ENCODE assay signal across 8 cellular contexts in the genomic region with DNA sequence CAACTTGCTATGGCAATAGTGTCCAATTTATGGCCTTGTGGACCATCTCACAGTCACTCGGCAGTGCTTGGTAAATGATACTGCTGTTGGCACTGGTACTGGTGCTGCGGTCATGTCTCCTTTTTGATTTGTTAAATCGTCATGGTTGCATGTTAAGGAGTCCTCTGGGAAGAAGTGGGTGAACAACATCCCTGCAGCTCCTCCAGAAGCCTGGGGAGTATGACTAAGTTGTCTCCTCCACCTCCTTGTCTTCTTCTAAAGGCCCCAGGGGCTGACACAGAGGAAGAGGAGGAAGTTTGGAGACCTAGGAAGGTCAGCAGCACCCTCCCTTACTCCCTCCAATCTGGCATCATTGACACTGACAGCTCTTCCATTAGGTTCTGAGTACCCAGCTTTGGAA. TPM values are rescaled to one million over a fixed set of nuclear protein-coding genes. Genes with fewer than 3 reads are reported as not detected.
DNase-seq lines count a peak whose midpoint lies in the region; ATAC-seq and TF ChIP-seq lines count a peak whose summit lies in the region.

No MANE protein-coding gene starts in this region.

- H3K79me1 ChIP-seq in trophoblast cell (ENCODE audit: low read length) = peaks cover 44% of the 10 kb centered on the region

- 26 to 44% methylated on average over 3 of the region's 3 CpGs for WGBS in esophagus, 2 donors
- WGBS in trophoblast cell (ENCODE audit: extremely low coverage, insufficient coverage, insufficient read length) = no CpG with 5 or more reads among the region's 3 CpGs

- H3K79me2 ChIP-seq in DND-41 (ENCODE audit: insufficient read depth, low read length) (peaks cover 100% of the 10 kb centered on the region), trophoblast cell (ENCODE audit: control insufficient read depth, insufficient read depth, low read length, poor library complexity) (peaks cover 37% of the 10 kb centered on the region)

- peak overlapping the region; percentile 99 for H2BK120ac ChIP-seq in trophoblast cell (ENCODE audit: insufficient read depth, low read length, poor library complexity)

- peaks cover 45% of the 10 kb centered on the region for H3K4me1 ChIP-seq in DND-41 (ENCODE audit: insufficient read depth, low read length)
- peaks cover 31 to 58% of the 10 kb centered on the region in 2 donors for H3K4me1 ChIP-seq in esophagus (ENCODE audit: control insufficient read depth in 2 of 2, insufficient read depth in 2 of 2, low read length in 1 of 2)
- peaks cover 61 to 63% of the 10 kb centered on the region in 2 experiments for H3K4me1 ChIP-seq in trophoblast cell (ENCODE audit: control insufficient read depth in 1 of 2, insufficient read depth in 2 of 2, low read length in 2 of 2)

- peak overlapping the region; percentile 94 for H2BK5ac ChIP-seq in trophoblast cell (ENCODE audit: low read depth, low read length, poor library complexity)

- peak overlapping the region; percentile 39 for H4K8ac ChIP-seq in trophoblast cell (ENCODE audit: low read depth, low read length)

- H3K4me2 ChIP-seq in DND-41 (ENCODE audit: insufficient read depth, low read length) (peak overlapping the region; percentile 52), trophoblast cell (ENCODE audit: low read length) (peak overlapping the region; percentile 55)

- ATAC-seq in DND-41 (ENCODE audit: insufficient read depth, low read depth) = no peak

- H3K27me3 ChIP-seq in DND-41 (ENCODE audit: insufficient read depth, low read length, poor library complexity) (no peaks in the 10 kb centered on the region), esophagus (ENCODE audit: control insufficient read depth in 1 of 2, insufficient read depth in 2 of 2, low read length in 2 of 2) (no peaks in the 10 kb centered on the region), trophoblast cell (ENCODE audit: insufficient read depth, low read length) (no peaks in the 10 kb centered on the region)

- peak overlapping the region; percentile 53 for H2BK12ac ChIP-seq in trophoblast cell (ENCODE audit: low read length)

- no peak overlapping the region for H2AFZ ChIP-seq in DND-41 (ENCODE audit: low read depth, low read length)
- peak overlapping the region; percentile 35 for H2AFZ ChIP-seq in trophoblast cell (ENCODE audit: insufficient read depth, low read length, poor library complexity)

- peak overlapping the region; percentile 66 for H3K27ac ChIP-seq in DND-41 (ENCODE audit: low read length)
- H3K27ac ChIP-seq in esophagus (ENCODE audit: low read depth in 2 of 2, low read length in 1 of 2) = peak overlapping the region; percentile 92 to 99
- H3K27ac ChIP-seq in trophoblast cell (ENCODE audit: low read depth, low read length) = peak overlapping the region; percentile 97

- peak overlapping the region; percentile 38 for H3K9ac ChIP-seq in DND-41 (ENCODE audit: low read depth, low read length)
- H3K9ac ChIP-seq in trophoblast cell (ENCODE audit: low read length) = no peak overlapping the region

- TF ChIP-seq CTCF in DND-41 (IDR thresholded peaks at IDR 0.05; ENCODE audit: borderline replicate concordance, extremely low read depth, low read length, poor library complexity, severe bottlenecking) (no peak), GM20000 (IDR thresholded peaks at IDR 0.05; ENCODE audit: extremely low read depth, missing control alignments) (no peak)

- peak overlapping the region; percentile 41 for H3K18ac ChIP-seq in trophoblast cell (ENCODE audit: low read length)

- no peak for DNase-seq in DND-41
- DNase-seq in RPMI7951 (ENCODE audit: low read depth) = peak; percentile 92
- peak in 1 of 2 donors; percentile 64 for DNase-seq in trophoblast cell
- DNase-seq in GM20000 (ENCODE audit: low spot score) = no peak
- no peak for DNase-seq in NCI-H524 (lab: John Stamatoyannopoulos, UW)
- DNase-seq in SHP77 treated with DMSO at 0.1 percent for 48 hours (lab: John Stamatoyannopoulos, UW) = no peak
- no peak for DNase-seq in pons (ENCODE audit: low spot score)

- no peaks in the 10 kb centered on the region for H3K9me3 ChIP-seq in DND-41 (ENCODE audit: insufficient read depth, low read length, severe bottlenecking)
- H3K9me3 ChIP-seq in esophagus (ENCODE audit: control insufficient read depth in 2 of 2, insufficient read depth in 1 of 2, low read depth in 1 of 2, low read length in 1 of 2) = no peaks in the 10 kb centered on the region
- no peaks in the 10 kb centered on the region for H3K9me3 ChIP-seq in trophoblast cell (ENCODE audit: insufficient read depth, low read depth, low read length)

- H3K4me3 ChIP-seq in DND-41 (ENCODE audit: low read depth in 1 of 2, low read length in 2 of 2) (no peak overlapping the region), esophagus (ENCODE audit: low read depth in 1 of 2, low read length in 2 of 2) (no peak overlapping the region), trophoblast cell (ENCODE audit: low read depth, low read length) (no peak overlapping the region)

- peak overlapping the region; percentile 67 for H3K4ac ChIP-seq in trophoblast cell (ENCODE audit: low read depth, low read length)

- H2AK5ac ChIP-seq in trophoblast cell (ENCODE audit: low read length) = peak overlapping the region; percentile 85

- peak overlapping the region; percentile 98 for H4K91ac ChIP-seq in trophoblast cell (ENCODE audit: low read depth, low read length)

- no peak overlapping the region for H3K23ac ChIP-seq in trophoblast cell (ENCODE audit: low read length)

- peaks cover 97% of the 10 kb centered on the region for H4K20me1 ChIP-seq in DND-41 (ENCODE audit: insufficient read depth, low read length)

- H4K12ac ChIP-seq in trophoblast cell (ENCODE audit: low read depth, low read length) = peak overlapping the region; percentile 2

- H3K36me3 ChIP-seq in DND-41 (ENCODE audit: insufficient read depth, low read length) (peaks cover 11% of the 10 kb centered on the region), esophagus (ENCODE audit: control insufficient read depth in 2 of 2, insufficient read depth in 2 of 2, low read length in 1 of 2) (peaks cover 2 to 15% of the 10 kb centered on the region in 2 donors), trophoblast cell (ENCODE audit: control insufficient read depth in 1 of 2, insufficient read depth in 2 of 2, low read length in 2 of 2) (peaks cover 3 to 8% of the 10 kb centered on the region in 2 experiments)

- peak overlapping the region; percentile 82 for H3K14ac ChIP-seq in trophoblast cell (ENCODE audit: low read length)

RNA-seq across cellular contexts. Expression of a gene that starts 8.5 kb away (rescaled TPM):
- total RNA-seq in RPMI7951 (2014; rRNA removed; shearing (Covaris generic)) = 3.9 and 4.0 TPM in 2 replicates
- 10 to 100 TPM; 34.0 to 34.5 TPM for polyA plus RNA-seq in esophagus
- 15.6 and 16.0 TPM in 2 replicates for polyA plus RNA-seq in trophoblast cell (2013)

RNA-seq across cellular contexts. Expression of a gene that starts 23.9 kb away (rescaled TPM):
- 0.48 and 0.49 TPM in 2 replicates for total RNA-seq in RPMI7951 (2014; rRNA removed; shearing (Covaris generic))
- polyA plus RNA-seq in esophagus = under 1 TPM; 0.11 to 0.14 TPM
- 0.68 and 0.77 TPM in 2 replicates for polyA plus RNA-seq in trophoblast cell (2013)
